Comparison of ENCODE assay signal across 5 cellular contexts in the genomic region with DNA sequence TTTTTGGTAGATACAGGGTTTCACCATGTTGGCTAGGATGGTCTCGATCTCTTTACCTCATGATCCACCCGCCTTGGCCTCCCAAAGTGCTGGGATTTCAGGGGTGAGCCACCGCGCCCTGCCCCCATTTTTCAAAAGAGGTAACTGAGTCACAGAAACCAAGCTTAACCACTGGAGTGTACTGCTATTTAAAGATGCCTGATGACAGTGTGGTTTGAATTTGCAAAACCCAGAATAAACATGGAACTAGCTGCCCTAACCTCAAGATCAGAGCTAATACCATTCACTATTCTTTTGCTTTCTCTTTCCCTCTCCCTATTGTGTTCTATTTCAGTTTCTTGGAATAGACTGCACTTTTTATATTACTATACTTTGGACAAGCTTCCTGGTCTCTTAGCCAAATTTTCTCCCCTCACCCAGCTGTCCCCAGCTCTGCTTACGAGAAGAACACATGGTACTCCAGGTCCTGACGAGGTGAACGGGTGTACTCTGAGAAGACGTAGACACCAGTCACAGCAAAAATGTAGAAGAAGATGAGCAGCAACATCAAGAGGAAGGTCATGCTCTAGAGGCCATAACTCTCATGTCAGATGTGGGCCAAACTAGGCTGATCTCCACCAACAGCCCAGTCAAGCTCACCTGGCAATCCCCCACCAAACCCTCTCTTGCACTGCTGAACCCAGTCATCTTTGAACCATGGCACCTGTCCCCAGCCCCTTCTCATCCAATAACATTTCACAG. TPM values are rescaled to one million over a fixed set of nuclear protein-coding genes. Genes with fewer than 3 reads are reported as not detected.
"Had no signal": no experiment of that assay in that cellular context is flagged by ENCODE, and none has a peak within 500 bp of the region (broad histone marks: within the 10 kb centered on the region; RNA-seq: fewer than 3 reads in every experiment).

No MANE protein-coding gene starts in this region.

RNA-seq across cellular contexts. Expression of a gene that starts 20.0 kb away (rescaled TPM):
- total RNA-seq: lower lobe of right lung, upper lobe of right lung had no signal

RNA-seq across cellular contexts. Expression of a gene that starts 44.8 kb away (rescaled TPM):
- total RNA-seq: aorta, sciatic nerve, spleen had no signal

RNA-seq across cellular contexts. Expression of a gene that starts 55.0 kb away (rescaled TPM):
- total RNA-seq: aorta had no signal
